1 cellular context compared by ENCODE assay signal in the genomic region with DNA sequence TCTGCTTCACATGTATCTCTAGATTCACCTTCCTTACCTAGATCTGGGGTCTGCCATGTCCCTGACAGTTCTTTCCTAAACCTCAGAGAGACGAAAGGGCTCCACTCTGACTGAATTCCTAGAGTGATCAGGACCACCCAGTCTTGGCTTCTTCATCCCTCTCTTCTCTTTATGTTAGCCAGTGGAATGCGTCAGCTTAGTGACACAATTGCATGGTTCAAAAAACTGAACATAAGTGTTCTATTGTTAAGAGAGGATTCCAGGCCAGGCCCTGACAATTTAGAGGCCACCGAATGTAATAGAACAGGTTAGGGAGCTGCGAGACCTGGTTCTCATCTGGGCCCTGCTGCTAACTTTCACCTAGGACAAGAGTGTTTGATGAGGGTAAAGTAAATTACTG.
TF ChIP-seq lines count a peak whose summit lies in the region.

No MANE protein-coding gene starts in this region.

TF ChIP-seq in GM23338, 12 proteins besides CTCF, POLR2A, EP300 and RAD21 (continued from another document):
- TF ChIP-seq EZH2 (IDR thresholded peaks at IDR 0.05; ENCODE audit: low read depth, unreplicated experiment) = no peak
- TF ChIP-seq ZNF114 (CRISPR knock-in tag; IDR thresholded peaks at IDR 0.05) = no peak
- TF ChIP-seq, protein P1, sequence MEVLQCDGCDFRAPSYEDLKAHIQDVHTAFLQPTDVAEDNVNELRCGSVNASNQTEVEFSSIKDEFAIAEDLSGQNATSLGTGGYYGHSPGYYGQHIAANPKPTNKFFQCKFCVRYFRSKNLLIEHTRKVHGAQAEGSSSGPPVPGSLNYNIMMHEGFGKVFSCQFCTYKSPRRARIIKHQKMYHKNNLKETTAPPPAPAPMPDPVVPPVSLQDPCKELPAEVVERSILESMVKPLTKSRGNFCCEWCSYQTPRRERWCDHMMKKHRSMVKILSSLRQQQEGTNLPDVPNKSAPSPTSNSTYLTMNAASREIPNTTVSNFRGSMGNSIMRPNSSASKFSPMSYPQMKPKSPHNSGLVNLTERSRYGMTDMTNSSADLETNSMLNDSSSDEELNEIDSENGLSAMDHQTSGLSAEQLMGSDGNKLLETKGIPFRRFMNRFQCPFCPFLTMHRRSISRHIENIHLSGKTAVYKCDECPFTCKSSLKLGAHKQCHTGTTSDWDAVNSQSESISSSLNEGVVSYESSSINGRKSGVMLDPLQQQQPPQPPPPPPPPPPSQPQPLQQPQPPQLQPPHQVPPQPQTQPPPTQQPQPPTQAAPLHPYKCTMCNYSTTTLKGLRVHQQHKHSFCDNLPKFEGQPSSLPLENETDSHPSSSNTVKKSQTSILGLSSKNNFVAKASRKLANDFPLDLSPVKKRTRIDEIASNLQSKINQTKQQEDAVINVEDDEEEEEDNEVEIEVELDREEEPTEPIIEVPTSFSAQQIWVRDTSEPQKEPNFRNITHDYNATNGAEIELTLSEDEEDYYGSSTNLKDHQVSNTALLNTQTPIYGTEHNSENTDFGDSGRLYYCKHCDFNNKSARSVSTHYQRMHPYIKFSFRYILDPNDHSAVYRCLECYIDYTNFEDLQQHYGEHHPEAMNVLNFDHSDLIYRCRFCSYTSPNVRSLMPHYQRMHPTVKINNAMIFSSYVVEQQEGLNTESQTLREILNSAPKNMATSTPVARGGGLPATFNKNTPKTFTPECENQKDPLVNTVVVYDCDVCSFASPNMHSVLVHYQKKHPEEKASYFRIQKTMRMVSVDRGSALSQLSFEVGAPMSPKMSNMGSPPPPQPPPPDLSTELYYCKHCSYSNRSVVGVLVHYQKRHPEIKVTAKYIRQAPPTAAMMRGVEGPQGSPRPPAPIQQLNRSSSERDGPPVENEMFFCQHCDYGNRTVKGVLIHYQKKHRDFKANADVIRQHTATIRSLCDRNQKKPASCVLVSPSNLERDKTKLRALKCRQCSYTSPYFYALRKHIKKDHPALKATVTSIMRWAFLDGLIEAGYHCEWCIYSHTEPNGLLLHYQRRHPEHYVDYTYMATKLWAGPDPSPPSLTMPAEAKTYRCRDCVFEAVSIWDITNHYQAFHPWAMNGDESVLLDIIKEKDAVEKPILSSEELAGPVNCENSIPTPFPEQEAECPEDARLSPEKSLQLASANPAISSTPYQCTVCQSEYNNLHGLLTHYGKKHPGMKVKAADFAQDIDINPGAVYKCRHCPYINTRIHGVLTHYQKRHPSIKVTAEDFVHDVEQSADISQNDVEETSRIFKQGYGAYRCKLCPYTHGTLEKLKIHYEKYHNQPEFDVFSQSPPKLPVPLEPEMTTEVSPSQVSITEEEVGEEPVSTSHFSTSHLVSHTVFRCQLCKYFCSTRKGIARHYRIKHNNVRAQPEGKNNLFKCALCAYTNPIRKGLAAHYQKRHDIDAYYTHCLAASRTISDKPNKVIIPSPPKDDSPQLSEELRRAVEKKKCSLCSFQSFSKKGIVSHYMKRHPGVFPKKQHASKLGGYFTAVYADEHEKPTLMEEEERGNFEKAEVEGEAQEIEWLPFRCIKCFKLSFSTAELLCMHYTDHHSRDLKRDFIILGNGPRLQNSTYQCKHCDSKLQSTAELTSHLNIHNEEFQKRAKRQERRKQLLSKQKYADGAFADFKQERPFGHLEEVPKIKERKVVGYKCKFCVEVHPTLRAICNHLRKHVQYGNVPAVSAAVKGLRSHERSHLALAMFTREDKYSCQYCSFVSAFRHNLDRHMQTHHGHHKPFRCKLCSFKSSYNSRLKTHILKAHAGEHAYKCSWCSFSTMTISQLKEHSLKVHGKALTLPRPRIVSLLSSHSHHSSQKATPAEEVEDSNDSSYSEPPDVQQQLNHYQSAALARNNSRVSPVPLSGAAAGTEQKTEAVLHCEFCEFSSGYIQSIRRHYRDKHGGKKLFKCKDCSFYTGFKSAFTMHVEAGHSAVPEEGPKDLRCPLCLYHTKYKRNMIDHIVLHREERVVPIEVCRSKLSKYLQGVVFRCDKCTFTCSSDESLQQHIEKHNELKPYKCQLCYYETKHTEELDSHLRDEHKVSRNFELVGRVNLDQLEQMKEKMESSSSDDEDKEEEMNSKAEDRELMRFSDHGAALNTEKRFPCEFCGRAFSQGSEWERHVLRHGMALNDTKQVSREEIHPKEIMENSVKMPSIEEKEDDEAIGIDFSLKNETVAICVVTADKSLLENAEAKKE (CRISPR knock-in tag; IDR thresholded peaks at IDR 0.05) = no peak
- TF ChIP-seq, protein P2, sequence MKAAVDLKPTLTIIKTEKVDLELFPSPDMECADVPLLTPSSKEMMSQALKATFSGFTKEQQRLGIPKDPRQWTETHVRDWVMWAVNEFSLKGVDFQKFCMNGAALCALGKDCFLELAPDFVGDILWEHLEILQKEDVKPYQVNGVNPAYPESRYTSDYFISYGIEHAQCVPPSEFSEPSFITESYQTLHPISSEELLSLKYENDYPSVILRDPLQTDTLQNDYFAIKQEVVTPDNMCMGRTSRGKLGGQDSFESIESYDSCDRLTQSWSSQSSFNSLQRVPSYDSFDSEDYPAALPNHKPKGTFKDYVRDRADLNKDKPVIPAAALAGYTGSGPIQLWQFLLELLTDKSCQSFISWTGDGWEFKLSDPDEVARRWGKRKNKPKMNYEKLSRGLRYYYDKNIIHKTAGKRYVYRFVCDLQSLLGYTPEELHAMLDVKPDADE (IDR thresholded peaks at IDR 0.05) = no peak
- TF ChIP-seq ZNF331 (CRISPR knock-in tag; IDR thresholded peaks at IDR 0.05; ENCODE audit: low read depth) = no peak
TF ChIP-seq in GM23338: peak in this region for 0.
